10 cellular contexts compared by ENCODE assay signal in genomic region chr20:31700747-31701146, GRCh38. TPM values are rescaled to one million over a fixed set of nuclear protein-coding genes. Genes with fewer than 3 reads are reported as not detected.
DNase-seq lines count a peak whose midpoint lies in the region; FAIRE-seq and TF ChIP-seq lines count a peak whose summit lies in the region.
"Had no signal": no experiment of that assay in that cellular context is flagged by ENCODE, and none has a peak within 500 bp of the region (broad histone marks: within the 10 kb centered on the region; RNA-seq: fewer than 3 reads in every experiment).

No MANE protein-coding gene starts in this region.

- H3K4me1 Mint-ChIP-seq in dendritic cell treated with granulocyte-macrophage colony-stimulating factor and Interleukin-4, amounts not matched to agents 40 ng/mL and 50 ng/mL, for 4 days (ENCODE audit: low read depth): peaks cover 58% of the 10 kb centered on the region

- no peak overlapping the region for H2AK5ac ChIP-seq in trophoblast cell (ENCODE audit: low read length)

- TF ChIP-seq CTCF in AG04450 (IDR thresholded peaks at IDR 0.05; ENCODE audit: low read depth, low read length): no peak
- no peak for TF ChIP-seq CTCF in PC-9 (conservative IDR thresholded peaks at IDR 0.05)

- no peak overlapping the region for H4K91ac ChIP-seq in trophoblast cell (ENCODE audit: low read depth, low read length)

- intact Hi-C loops in PC-9 (cut with micrococcal nuclease; ENCODE audit: unreplicated experiment): no loop called here
- intact Hi-C loops in dendritic cell treated with granulocyte-macrophage colony-stimulating factor and Interleukin-4, amounts not matched to agents 40 ng/mL and 50 ng/mL, for 4 days (cut with micrococcal nuclease): no loop called here

- BruUV-seq in PC-9 (replicated peaks; lab: Mats Ljungman, UMichigan): no TSS peak

- H3K14ac ChIP-seq in trophoblast cell (ENCODE audit: low read length): no peak overlapping the region

- TF ChIP-seq POLR2A in H54 (IDR thresholded peaks at IDR 0.05; ENCODE audit: low read depth, low read length): no peak

- H3K9me2 ChIP-seq in PC-9 (ENCODE audit: insufficient read depth): no peaks in the 10 kb centered on the region

- H3K18ac ChIP-seq in trophoblast cell (ENCODE audit: low read length): no peak overlapping the region

- peaks cover 91% of the 10 kb centered on the region for H3K79me2 ChIP-seq in PC-9 (ENCODE audit: low read depth)
- no peaks in the 10 kb centered on the region for H3K79me2 ChIP-seq in trophoblast cell (ENCODE audit: control insufficient read depth, insufficient read depth, low read length, poor library complexity)

- no peak overlapping the region for H3K23ac ChIP-seq in trophoblast cell (ENCODE audit: low read length)

- H3K9me3 ChIP-seq in AG04450 (ENCODE audit: control insufficient read depth, insufficient read depth, low read length): no peaks in the 10 kb centered on the region
- H3K9me3 ChIP-seq in PC-9 (ENCODE audit: insufficient read depth, low read depth): no peaks in the 10 kb centered on the region
- H3K9me3 ChIP-seq in trophoblast cell (ENCODE audit: insufficient read depth, low read depth, low read length): no peaks in the 10 kb centered on the region

- no CpG with 5 or more reads among the region's 5 CpGs for WGBS in trophoblast cell (ENCODE audit: extremely low coverage, insufficient coverage, insufficient read length)

- H2BK120ac ChIP-seq in trophoblast cell (ENCODE audit: insufficient read depth, low read length, poor library complexity): peak overlapping the region; percentile 70

- H4K8ac ChIP-seq in trophoblast cell (ENCODE audit: low read depth, low read length): no peak overlapping the region

- no peaks in the 10 kb centered on the region for H3K9me3 Mint-ChIP-seq in dendritic cell treated with granulocyte-macrophage colony-stimulating factor and Interleukin-4, amounts not matched to agents 40 ng/mL and 50 ng/mL, for 4 days
- H3K9me3 Mint-ChIP-seq: CD14-positive monocyte had no signal

- H4K20me1 ChIP-seq in PC-9 (ENCODE audit: insufficient read depth): no peaks in the 10 kb centered on the region

- H2AFZ ChIP-seq in PC-9 (no peak overlapping the region), trophoblast cell (ENCODE audit: insufficient read depth, low read length, poor library complexity) (no peak overlapping the region)

- H4K12ac ChIP-seq in trophoblast cell (ENCODE audit: low read depth, low read length): no peak overlapping the region

- H3K79me1 ChIP-seq in trophoblast cell (ENCODE audit: low read length): peaks cover 20% of the 10 kb centered on the region

- H3K4me2 ChIP-seq in PC-9 (0 out of 2 replicates have a peak overlapping the region, but pooled peaks have one; percentile 53), trophoblast cell (ENCODE audit: low read length) (no peak overlapping the region)

- no peak overlapping the region for H3K9ac ChIP-seq in trophoblast cell (ENCODE audit: low read length)

- H2BK12ac ChIP-seq in trophoblast cell (ENCODE audit: low read length): no peak overlapping the region

- H2BK5ac ChIP-seq in trophoblast cell (ENCODE audit: low read depth, low read length, poor library complexity): no peak overlapping the region

- H3K27ac ChIP-seq in AG04450 (ENCODE audit: low read depth, low read length): peak overlapping the region; percentile 47
- H3K27ac ChIP-seq in PC-9: peak overlapping the region; percentile 95
- H3K27ac ChIP-seq in trophoblast cell (ENCODE audit: low read depth, low read length): no peak overlapping the region

- H3K27ac Mint-ChIP-seq in dendritic cell treated with granulocyte-macrophage colony-stimulating factor and Interleukin-4, amounts not matched to agents 40 ng/mL and 50 ng/mL, for 4 days: peak overlapping the region; percentile 83

- POLR2A ChIA-PET in AG04450 (lab: Yijun Ruan, JAX) (interaction anchor here (0.6 to 2.6 kb wide), 2 partner anchors 23 to 369 kb away, joined by 3 to 11 read pairs; no protein-coding TSS in a partner anchor), PC-9 (lab: Charles Lee; ENCODE audit: unreplicated experiment) (interaction anchor here (0.6 kb wide), 1 partner anchor 89 kb away, joined by 19 read pairs; no protein-coding TSS in a partner anchor)

- H3K4me1 ChIP-seq in PC-9 (replicated peaks; ENCODE audit: insufficient read depth) (peaks cover 88% of the 10 kb centered on the region), trophoblast cell (ENCODE audit: control insufficient read depth in 1 of 2, insufficient read depth in 2 of 2, low read length in 2 of 2) (peaks cover 12 to 21% of the 10 kb centered on the region in 2 experiments)

- H3K4me3 ChIP-seq in AG04450 (ENCODE audit: low read depth, low read length): no peak overlapping the region
- H3K4me3 ChIP-seq in PC-9: no peak overlapping the region
- no peak overlapping the region for H3K4me3 ChIP-seq in trophoblast cell (ENCODE audit: low read depth, low read length)

- H3K27me3 ChIP-seq in AG04450 (ENCODE audit: control insufficient read depth, insufficient read depth, low read length): no peaks in the 10 kb centered on the region
- H3K27me3 ChIP-seq in PC-9 (ENCODE audit: insufficient read depth, low read depth): no peaks in the 10 kb centered on the region
- no peaks in the 10 kb centered on the region for H3K27me3 ChIP-seq in trophoblast cell (ENCODE audit: insufficient read depth, low read length)

- no peak for FAIRE-seq in H54 (lab: Jason Lieb, UNC)

- no peak overlapping the region for H3K4ac ChIP-seq in trophoblast cell (ENCODE audit: low read depth, low read length)

- peaks cover 87% of the 10 kb centered on the region for H3F3A ChIP-seq in PC-9 (ENCODE audit: insufficient read depth, low read depth)

- DNase-seq in AG04450 (ENCODE audit: low read depth, low spot score): no peak
- DNase-seq in PC-9: no peak
- DNase-seq in trophoblast cell: no peak
- DNase-seq in pons (ENCODE audit: low spot score): no peak
- DNase-seq in DMS79 (lab: John Stamatoyannopoulos, UW): no peak
- no peak for DNase-seq in DMS 273 treated with DMSO at 0.1 percent for 48 hours (lab: John Stamatoyannopoulos, UW)
- no peak for DNase-seq in H54 (ENCODE audit: insufficient read length, low spot score)
- DNase-seq: NCI-H187 had no signal

- H3K4me3 Mint-ChIP-seq in dendritic cell treated with granulocyte-macrophage colony-stimulating factor and Interleukin-4, amounts not matched to agents 40 ng/mL and 50 ng/mL, for 4 days: no peak overlapping the region
- H3K4me3 Mint-ChIP-seq: CD14-positive monocyte had no signal

- H3K27me3 Mint-ChIP-seq in dendritic cell treated with granulocyte-macrophage colony-stimulating factor and Interleukin-4, amounts not matched to agents 40 ng/mL and 50 ng/mL, for 4 days: no peaks in the 10 kb centered on the region

- CTCF ChIA-PET in AG04450 (lab: Charles Lee) (interaction anchor here (1.1 to 8.7 kb wide), 5 partner anchors 22 to 138 kb away, joined by 3 to 77 read pairs (median 8); partner anchors contain the start of gene BCL2L1), PC-9 (lab: Charles Lee) (interaction anchor here (1.3 kb wide), 1 partner anchor 37 kb away, joined by 4 read pairs; no protein-coding TSS in a partner anchor)

- H3K36me3 ChIP-seq in PC-9 (ENCODE audit: low read depth): peaks cover 53% of the 10 kb centered on the region
- H3K36me3 ChIP-seq in trophoblast cell (ENCODE audit: control insufficient read depth in 1 of 2, insufficient read depth in 2 of 2, low read length in 2 of 2): peaks cover 0 to 4% of the 10 kb centered on the region in 2 experiments

- peaks cover 69% of the 10 kb centered on the region for H3K36me3 Mint-ChIP-seq in dendritic cell treated with granulocyte-macrophage colony-stimulating factor and Interleukin-4, amounts not matched to agents 40 ng/mL and 50 ng/mL, for 4 days (ENCODE audit: low read depth)

RNA-seq across cellular contexts. Expression of gene BCL2L1, which starts 21.9 kb away (rescaled TPM):
- 57.5 and 58.6 TPM in 2 replicates for polyA plus RNA-seq in AG04450 (2011; rRNA removed)
- 37.9 and 48.8 TPM in 2 replicates for polyA minus RNA-seq in AG04450 (2011; rRNA and poly(A)+ RNA removed)
- total RNA-seq in PC-9 (2021): 125 and 129 TPM in 2 replicates
- polyA plus RNA-seq in trophoblast cell (2013): 62.0 and 65.1 TPM in 2 replicates

RNA-seq across cellular contexts. Expression of gene TPX2, which starts 38.3 kb away (rescaled TPM):
- polyA plus RNA-seq in AG04450 (2011; rRNA removed): 19.8 and 24.4 TPM in 2 replicates
- 11.8 and 17.8 TPM in 2 replicates for polyA minus RNA-seq in AG04450 (2011; rRNA and poly(A)+ RNA removed)
- total RNA-seq in PC-9 (2021): 140 and 164 TPM in 2 replicates
- 88.5 and 93.7 TPM in 2 replicates for polyA plus RNA-seq in trophoblast cell (2013)
